ENCODE assay signal across 20 cellular contexts in genomic region chr1:87062687-87063086, GRCh38.
A peak's percentile ranks its signal among the peaks of the same experiment; 100 is the strongest.
DNase-seq lines count a peak whose midpoint lies in the region; ATAC-seq and TF ChIP-seq lines count a peak whose summit lies in the region.
"Had no signal": no experiment of that assay in that cellular context is flagged by ENCODE, and none has a peak within 500 bp of the region (broad histone marks: within the 10 kb centered on the region; RNA-seq: fewer than 3 reads in every experiment).

No MANE protein-coding gene starts in this region.

- H4K20me1 ChIP-seq in DOHH2 (ENCODE audit: control insufficient read depth, insufficient read depth, low read depth, low read length) (no peaks in the 10 kb centered on the region), KMS-11 (ENCODE audit: insufficient read depth) (no peaks in the 10 kb centered on the region)
- H4K20me1 ChIP-seq: BLaER1 had no signal

- no peak for DNase-seq in activated B cell treated with CpG ODN at 0.5 μM for 24 hours
- no peak for DNase-seq in naive B cell
- DNase-seq in nephron progenitor cell: no peak
- DNase-seq in stimulated activated CD8-positive, alpha-beta memory T cell treated with anti-CD3 and anti-CD28 coated beads, Interleukin-4, amount 100 ng/mL, for 48 hours: no peak
- DNase-seq in substantia nigra (lab: John Stamatoyannopoulos, UW): no peak
- DNase-seq: CD4-positive, alpha-beta T cell; COR-L47; DMS 273 treated with DMSO at 0.1 percent for 48 hours; DMS79 treated with DMSO at 0.1 percent for 48 hours; MG63; NCI-H1048; NCI-H1417 treated with DMSO at 0.1 percent for 48 hours; NCI-H187; NCI-H446; NCI-H526 had no signal

- H3K36me3 Mint-ChIP-seq in activated B cell treated with CpG ODN at 0.5 μM for 24 hours (ENCODE audit: low read depth) (peaks cover 4% of the 10 kb centered on the region), naive B cell (peaks cover 10 to 14% of the 10 kb centered on the region in 2 donors), nephron progenitor cell (ENCODE audit: low read depth) (peaks cover 50% of the 10 kb centered on the region)

- H3K27ac ChIP-seq in DOHH2 (ENCODE audit: low read depth, low read length): peak overlapping the region; percentile 99
- no peak overlapping the region for H3K27ac ChIP-seq in KMS-11
- no peak overlapping the region for H3K27ac ChIP-seq in substantia nigra (ENCODE audit: low read depth, low read length, poor library complexity, severe bottlenecking)
- H3K27ac ChIP-seq: BLaER1 had no signal

- H3K4me3 Mint-ChIP-seq in activated B cell treated with CpG ODN at 0.5 μM for 24 hours: peak overlapping the region; percentile 1
- peak overlapping the region in 6 of 8 donors; percentile 47 to 87 (median 64) for H3K4me3 Mint-ChIP-seq in naive B cell
- H3K4me3 Mint-ChIP-seq in nephron progenitor cell: no peak overlapping the region
- H3K4me3 Mint-ChIP-seq: CD4-positive, alpha-beta T cell had no signal

- no peaks in the 10 kb centered on the region for H3K27me3 Mint-ChIP-seq in activated B cell treated with CpG ODN at 0.5 μM for 24 hours
- no peaks in the 10 kb centered on the region for H3K27me3 Mint-ChIP-seq in naive B cell
- H3K27me3 Mint-ChIP-seq in nephron progenitor cell (ENCODE audit: low read depth, poor library complexity): no peaks in the 10 kb centered on the region
- H3K27me3 Mint-ChIP-seq: CD4-positive, alpha-beta T cell had no signal

- CTCF ChIA-PET in activated B cell treated with CpG ODN at 0.5 μM for 24 hours (lab: Charles Lee): interaction anchor here (1.0 to 4.0 kb wide), 2 partner anchors 21 to 229 kb away, joined by 3 to 17 read pairs; no protein-coding TSS in a partner anchor

- H2AFZ ChIP-seq in KMS-11 (ENCODE audit: low read depth): no peak overlapping the region

- H3K4me1 ChIP-seq in DOHH2 (ENCODE audit: control insufficient read depth, low read length) (peaks cover 89% of the 10 kb centered on the region), KMS-11 (ENCODE audit: low read depth, poor library complexity, severe bottlenecking) (peaks cover 45% of the 10 kb centered on the region)

- H3F3A ChIP-seq in DOHH2 (ENCODE audit: control insufficient read depth, insufficient read depth): peaks cover 67% of the 10 kb centered on the region

- no peaks in the 10 kb centered on the region for H3K9me2 ChIP-seq in DOHH2 (replicated peaks; ENCODE audit: control insufficient read depth, low read length)

- H3K9ac ChIP-seq in KMS-11: no peak overlapping the region
- H3K9ac ChIP-seq: BLaER1 had no signal

- H3K79me2 ChIP-seq in DOHH2 (ENCODE audit: control insufficient read depth, low read length) (peaks cover 86% of the 10 kb centered on the region), KMS-11 (ENCODE audit: insufficient read depth, low read depth) (peaks cover 18% of the 10 kb centered on the region; the same call in 1 of the 2 replicates)

- H3K9me3 ChIP-seq in DOHH2 (ENCODE audit: control insufficient read depth, insufficient read depth, low read length): peaks cover 27% of the 10 kb centered on the region

- H3K9me3 Mint-ChIP-seq in activated B cell treated with CpG ODN at 0.5 μM for 24 hours (peaks cover 6% of the 10 kb centered on the region), naive B cell (peaks cover 9 to 21% (median 15%) of the 10 kb centered on the region in 7 donors), nephron progenitor cell (peaks cover 39% of the 10 kb centered on the region)

- peak overlapping the region; percentile 59 for H3K4me3 ChIP-seq in DOHH2 (ENCODE audit: low read length)
- H3K4me3 ChIP-seq in KMS-11 (IDR thresholded peaks at IDR 0.05; ENCODE audit: insufficient read depth, low read depth, low read length): no peak overlapping the region
- H3K4me3 ChIP-seq: BLaER1, MG63 had no signal

- H3K4me1 Mint-ChIP-seq in activated B cell treated with CpG ODN at 0.5 μM for 24 hours (peaks cover 85% of the 10 kb centered on the region), naive B cell (peaks cover 62 to 88% (median 71%) of the 10 kb centered on the region in 3 donors), nephron progenitor cell (no peaks in the 10 kb centered on the region)

- no peaks in the 10 kb centered on the region for H3K27me3 ChIP-seq in DOHH2 (ENCODE audit: control insufficient read depth, low read length)
- no peaks in the 10 kb centered on the region for H3K27me3 ChIP-seq in KMS-11 (ENCODE audit: insufficient read depth, low read depth)
- H3K27me3 ChIP-seq: BLaER1, MG63 had no signal

- POLR2A ChIA-PET in activated B cell treated with CpG ODN at 0.5 μM for 24 hours (lab: Charles Lee): no interaction called here

- intact Hi-C loops in activated B cell treated with CpG ODN at 0.5 μM for 24 hours (cut with micrococcal nuclease): loop anchor here (5.0 kb wide), 1 partner anchor 360 kb away; the partner anchor contains the start of gene SH3GLB1

- H3K4me2 ChIP-seq in DOHH2 (ENCODE audit: low read length) (peak overlapping the region; percentile 91), KMS-11 (peak overlapping the region; percentile 42; the same call in 1 of the 2 replicates)
- H3K4me2 ChIP-seq: BLaER1 had no signal

- no peak for ATAC-seq in activated B cell treated with CpG ODN at 0.5 μM for 24 hours (ENCODE audit: low read depth)
- ATAC-seq in naive B cell (ENCODE audit: low read depth in 2 of 2): no peak
- ATAC-seq: Panc1, SK-N-SH treated with all-trans-retinoic acid at 6 μM for 48 hours had no signal

- TF ChIP-seq CTCF in DOHH2 (IDR thresholded peaks at IDR 0.05; ENCODE audit: low read depth, low read length, poor library complexity, severe bottlenecking): no peak
- no peak for TF ChIP-seq CTCF in KMS-11 (conservative IDR thresholded peaks at IDR 0.05; ENCODE audit: low read depth, low read length)
- TF ChIP-seq CTCF in activated B cell treated with CpG ODN at 0.5 μM for 24 hours (IDR thresholded peaks at IDR 0.05): no peak
- no peak for TF ChIP-seq CTCF in nephron progenitor cell (IDR thresholded peaks at IDR 0.05)

- peaks cover 58% of the 10 kb centered on the region for H3K36me3 ChIP-seq in DOHH2 (ENCODE audit: control insufficient read depth, low read length)
- H3K36me3 ChIP-seq in KMS-11 (ENCODE audit: insufficient read depth): no peaks in the 10 kb centered on the region
- H3K36me3 ChIP-seq: MG63 had no signal

- H3K27ac Mint-ChIP-seq in activated B cell treated with CpG ODN at 0.5 μM for 24 hours: peak overlapping the region; percentile 90
- H3K27ac Mint-ChIP-seq in naive B cell: peak overlapping the region; percentile 38 to 97 (median 73)
- H3K27ac Mint-ChIP-seq in nephron progenitor cell: no peak overlapping the region
- H3K27ac Mint-ChIP-seq: CD4-positive, alpha-beta T cell had no signal
